ENCODE assay signal across 9 cellular contexts in the genomic region with DNA sequence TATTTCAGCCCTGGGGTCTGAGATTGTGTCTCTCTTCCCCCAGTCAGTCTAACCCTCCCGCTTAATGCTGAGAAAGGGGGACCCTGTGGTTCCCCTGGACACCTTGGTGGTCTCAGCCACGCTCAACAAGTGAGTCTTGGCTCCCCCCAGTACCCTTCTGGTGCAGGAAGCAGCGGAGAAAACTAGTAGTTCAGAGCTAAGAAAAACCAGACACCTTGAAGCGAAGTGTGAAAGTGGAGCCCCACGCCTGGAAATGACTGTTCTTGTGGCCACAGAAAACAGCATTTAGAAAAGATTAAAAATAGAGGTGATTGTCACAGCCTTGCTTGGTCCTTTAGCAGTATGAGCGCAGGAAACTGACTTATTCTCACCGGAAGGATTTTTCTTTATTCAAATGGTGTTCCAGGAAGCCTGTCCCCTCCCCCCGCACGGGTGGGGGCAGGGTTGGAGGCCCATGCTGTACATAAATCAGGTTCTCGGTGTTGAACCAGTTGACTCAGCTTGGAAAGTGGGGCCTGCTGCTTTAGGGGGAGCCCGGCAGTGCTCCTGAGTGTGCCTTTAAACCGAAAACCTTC. TPM values are rescaled to one million over a fixed set of nuclear protein-coding genes. Genes with fewer than 3 reads are reported as not detected.
DNase-seq lines count a peak whose midpoint lies in the region; ATAC-seq and TF ChIP-seq lines count a peak whose summit lies in the region.
"Had no signal": no experiment of that assay in that cellular context is flagged by ENCODE, and none has a peak within 500 bp of the region (broad histone marks: within the 10 kb centered on the region; RNA-seq: fewer than 3 reads in every experiment).

No MANE protein-coding gene starts in this region.

- peaks cover 5% of the 10 kb centered on the region for H3K36me3 Mint-ChIP-seq in osteocyte (ENCODE audit: unreplicated experiment)

- peak; percentile 63 for DNase-seq in MV-4-11 (lab: John Stamatoyannopoulos, UW)
- peak; percentile 76 for DNase-seq in activated CD8-positive, alpha-beta memory T cell treated with anti-CD3 and anti-CD28 coated beads, Interleukin-2, amount 50 U/mL, for 24 hours (ENCODE audit: extremely low read depth)
- DNase-seq in osteocyte (ENCODE audit: extremely low spot score, unreplicated experiment), result no peak
- DNase-seq in thyroid gland, result peak; percentile 44 to 59
- no peak for DNase-seq in NCI-H446 treated with DMSO at 0.1 percent for 48 hours (lab: John Stamatoyannopoulos, UW)

- peaks cover 30% of the 10 kb centered on the region for H3K4me1 Mint-ChIP-seq in osteocyte (ENCODE audit: unreplicated experiment)

- peak overlapping the region; percentile 77 for H3K27ac Mint-ChIP-seq in osteocyte (ENCODE audit: unreplicated experiment)

- H3K9me3 ChIP-seq in esophagus (ENCODE audit: control insufficient read depth in 2 of 2, insufficient read depth in 1 of 2, low read depth in 1 of 2, low read length in 1 of 2) (no peaks in the 10 kb centered on the region), thyroid gland (no peaks in the 10 kb centered on the region)

- peak overlapping the region; percentile 91 for H3K4me3 Mint-ChIP-seq in osteocyte (ENCODE audit: unreplicated experiment)

- H3K27ac ChIP-seq in esophagus (ENCODE audit: low read depth in 2 of 2, low read length in 1 of 2), result peak overlapping the region; percentile 91 to 98
- H3K27ac ChIP-seq in thyroid gland, result peak overlapping the region in 2 of 3 donors; percentile 80

- H3K36me3 ChIP-seq in esophagus (ENCODE audit: control insufficient read depth in 2 of 2, insufficient read depth in 2 of 2, low read length in 1 of 2), result peaks cover 2 to 20% of the 10 kb centered on the region in 2 donors
- peaks cover 3% of the 10 kb centered on the region in 2 donors for H3K36me3 ChIP-seq in thyroid gland

- H3K27me3 Mint-ChIP-seq in osteocyte (ENCODE audit: unreplicated experiment), result no peaks in the 10 kb centered on the region

- H3K4me1 ChIP-seq in esophagus (ENCODE audit: control insufficient read depth in 2 of 2, insufficient read depth in 2 of 2, low read length in 1 of 2) (peaks cover 2 to 25% of the 10 kb centered on the region in 2 donors), thyroid gland (peaks cover 24 to 46% of the 10 kb centered on the region in 2 donors)

- intact Hi-C loops in thyroid gland (cut with DNase I), result loop anchor here (10.0 kb wide), 1 partner anchor 275 kb away; the partner anchor contains the start of gene SCAI

- H3K4me3 ChIP-seq in GM08714 (ENCODE audit: low read length) (peak overlapping the region; percentile 95), esophagus (ENCODE audit: low read depth in 1 of 2, low read length in 2 of 2) (peak overlapping the region; percentile 85 to 89), thyroid gland (replicated peaks in 1 of 3) (peak overlapping the region; percentile 68 to 87 (median 82))

- H3K9me3 Mint-ChIP-seq in osteocyte (ENCODE audit: unreplicated experiment), result no peaks in the 10 kb centered on the region

- 4 to 5% methylated on average over 12 of the region's 12 CpGs for WGBS in esophagus, 2 donors
- WGBS in thyroid gland, 2 donors, result 12 to 16% methylated on average over 12 of the region's 12 CpGs

- peak; percentile 40 for ATAC-seq in GM21825 (IDR thresholded peaks at IDR 0.05; ENCODE audit: unreplicated experiment)

- H3K27me3 ChIP-seq in esophagus (ENCODE audit: control insufficient read depth in 1 of 2, insufficient read depth in 2 of 2, low read length in 2 of 2) (no peaks in the 10 kb centered on the region), thyroid gland (no peaks in the 10 kb centered on the region)

- TF ChIP-seq POLR2A in thyroid gland (IDR thresholded peaks at IDR 0.05), result no peak

- TF ChIP-seq CTCF in osteocyte (IDR thresholded peaks at IDR 0.05), result no peak
- no peak for TF ChIP-seq CTCF in thyroid gland (IDR thresholded peaks at IDR 0.05)

RNA-seq across cellular contexts. Expression of gene ARPC5L, which starts 8.1 kb away (rescaled TPM):
- 10 to 100 TPM; 30.2 to 64.4 TPM for polyA plus RNA-seq in esophagus
- total RNA-seq in osteocyte (22.5 and 22.8 TPM in 2 replicates), thyroid gland (10 to 100 TPM; 19.8 to 29.6 (median 20.4) TPM)

RNA-seq across cellular contexts. Expression of gene RPL35, which starts 8.3 kb away (rescaled TPM):
- 1,000 to 10,000 TPM; 3,603 to 5,640 TPM for polyA plus RNA-seq in esophagus
- total RNA-seq in osteocyte (885 and 912 TPM in 2 replicates), thyroid gland (1,000 to 10,000 TPM; 1,231 to 2,313 (median 2,047) TPM)

RNA-seq across cellular contexts. Expression of gene WDR38, which starts 16.8 kb away (rescaled TPM):
- polyA plus RNA-seq in esophagus, result not detected
- total RNA-seq in osteocyte (not detected in 2 replicates), thyroid gland (1 to 10 TPM in 1 of 4 donors, under 1 TPM in 2, not detected in 1; 0.33 to 1.5 (median 0.79) TPM)
- total RNA-seq: glomerular endothelial cell had no signal

Comparison
In these comparisons a context has a peak if more than half of its experiments do, and no peak if none do; other contexts are left out.
1. DNase-seq: peak in MV-4-11 (single experiment), activated CD8-positive, alpha-beta memory T cell treated with anti-CD3 and anti-CD28 coated beads, Interleukin-2, amount 50 U/mL, for 24 hours (single experiment) and thyroid gland (2 of 2); none in osteocyte (single experiment) and NCI-H446 treated with DMSO at 0.1 percent for 48 hours (single experiment).
2. Peak in every context shown above with its lines, with median percentiles within 50 percentile points of each other: H3K4me3 ChIP-seq.